30 cellular contexts compared by ENCODE assay signal in the genomic region with DNA sequence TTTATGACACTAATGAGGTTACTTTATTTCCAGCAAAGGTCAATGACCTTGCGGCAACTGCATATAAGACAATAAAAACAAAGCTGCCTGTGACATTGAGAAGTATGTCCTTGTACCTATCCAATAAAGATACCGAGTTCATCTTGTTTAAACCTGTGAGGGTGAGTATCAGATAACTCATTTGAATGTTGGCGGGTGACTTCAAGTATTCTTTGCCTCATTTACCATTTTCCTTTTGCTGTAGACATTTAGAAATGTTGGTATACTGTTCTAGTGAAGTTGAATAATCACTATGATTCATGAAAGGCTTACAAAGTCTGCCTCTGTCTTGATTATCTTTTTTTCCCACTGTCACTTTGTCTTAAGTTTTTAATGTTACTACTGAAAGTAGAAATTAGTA.
"Had no signal": no experiment of that assay in that cellular context is flagged by ENCODE, and none has a peak within 500 bp of the region (broad histone marks: within the 10 kb centered on the region; RNA-seq: fewer than 3 reads in every experiment).

No MANE protein-coding gene starts in this region.

- H3K4me1 ChIP-seq: colonic mucosa, foreskin keratinocyte, heart left ventricle, psoas muscle had no signal

- H3K79me2 ChIP-seq: parathyroid adenoma had no signal

- H3K27ac Mint-ChIP-seq: activated B cell treated with CpG ODN at 0.5 μM for 24 hours; activated naive CD4-positive, alpha-beta T cell treated with anti-CD3 and anti-CD28 coated beads, Interleukin-2, amount 50 U/mL, for 72 hours; mesothelial cell of epicardium; stimulated activated naive B cell treated with anti-CD40 and anti-IgM and Interleukin-4, amounts not matched to agents 10 μg/mL and 1 μg/mL and 100 μg/mL, for 72 hours; T-cell; T-helper 2 cell treated with Interferon-gamma antibody and Interleukin-4, amounts not matched to agents 5 μg/mL and 100 μg/mL, for 36 hours had no signal

- H3K4me1 Mint-ChIP-seq: activated B cell treated with CpG ODN at 0.5 μM for 24 hours; stimulated activated naive B cell treated with anti-CD40 and anti-IgM and Interleukin-4, amounts not matched to agents 10 μg/mL and 1 μg/mL and 100 μg/mL, for 72 hours had no signal

- H3K27me3 Mint-ChIP-seq: activated B cell treated with CpG ODN at 0.5 μM for 24 hours; effector memory CD8-positive, alpha-beta T cell; naive B cell; stimulated activated naive B cell treated with anti-CD40 and anti-IgM and Interleukin-4, amounts not matched to agents 10 μg/mL and 1 μg/mL and 100 μg/mL, for 72 hours; T-cell had no signal

- DNase-seq: activated B cell treated with CpG ODN at 0.5 μM for 24 hours; activated CD4-positive, alpha-beta T cell treated with anti-CD3 and anti-CD28 coated beads, Interleukin-2, amount 50 U/mL, for 4 hours; activated CD8-positive, alpha-beta memory T cell treated with anti-CD3 and anti-CD28 coated beads, Interleukin-2, amount 50 U/mL, for 4 hours; activated naive CD4-positive, alpha-beta T cell; activated T-cell treated with anti-CD3 and anti-CD28 coated beads, Interleukin-2, amount 50 U/mL, for 1 hour; adrenal gland; aorta; body of pancreas; cerebellar nuclear complex; colonic mucosa; effector memory CD8-positive, alpha-beta T cell; foreskin keratinocyte; heart left ventricle; naive B cell; occipital lobe; psoas muscle; sigmoid colon; small intestine; stimulated activated CD4-positive, alpha-beta T cell treated with anti-CD3 and anti-CD28 coated beads, Interleukin-4, amount 100 ng/mL, for 4 hours; stimulated activated CD8-positive, alpha-beta memory T cell treated with anti-CD3 and anti-CD28 coated beads, Interleukin-4, amount 100 ng/mL, for 48 hours; stimulated activated naive B cell treated with anti-CD40 and anti-IgM and Interleukin-4, amounts not matched to agents 10 μg/mL and 1 μg/mL and 100 μg/mL, for 72 hours; T-cell had no signal

- ATAC-seq: activated naive CD4-positive, alpha-beta T cell treated with anti-CD3 and anti-CD28 coated beads, Interleukin-2, amount 50 U/mL, for 72 hours; body of pancreas; effector memory CD8-positive, alpha-beta T cell; foreskin keratinocyte; heart left ventricle; psoas muscle; stimulated activated naive B cell treated with anti-CD40 and anti-IgM and Interleukin-4, amounts not matched to agents 10 μg/mL and 1 μg/mL and 100 μg/mL, for 72 hours; T-cell had no signal

- H2AFZ ChIP-seq: parathyroid adenoma had no signal

- H3K4me3 ChIP-seq: adrenal gland, body of pancreas, cardiac muscle cell, colonic mucosa, esophagus muscularis mucosa, heart left ventricle, psoas muscle, sigmoid colon, tibial nerve had no signal

- H3K9me3 Mint-ChIP-seq: activated B cell treated with CpG ODN at 0.5 μM for 24 hours; activated naive CD4-positive, alpha-beta T cell treated with anti-CD3 and anti-CD28 coated beads, Interleukin-2, amount 50 U/mL, for 72 hours; effector memory CD8-positive, alpha-beta T cell; mesothelial cell of epicardium; naive B cell; neural crest cell; stimulated activated naive B cell treated with anti-CD40 and anti-IgM and Interleukin-4, amounts not matched to agents 10 μg/mL and 1 μg/mL and 100 μg/mL, for 72 hours; T-cell; T-helper 2 cell treated with Interferon-gamma antibody and Interleukin-4, amounts not matched to agents 5 μg/mL and 100 μg/mL, for 36 hours had no signal

- H3K9me3 ChIP-seq: adrenal gland, body of pancreas, colonic mucosa, esophagus muscularis mucosa, heart left ventricle, psoas muscle, sigmoid colon, tibial nerve had no signal

- H3K27ac ChIP-seq: body of pancreas, cardiac muscle cell, colonic mucosa, esophagus muscularis mucosa, foreskin keratinocyte, heart left ventricle, parathyroid adenoma, psoas muscle, sigmoid colon, tibial nerve had no signal

- H3K4me3 Mint-ChIP-seq: activated B cell treated with CpG ODN at 0.5 μM for 24 hours; effector memory CD8-positive, alpha-beta T cell; mesothelial cell of epicardium; naive B cell; neural crest cell; stimulated activated naive B cell treated with anti-CD40 and anti-IgM and Interleukin-4, amounts not matched to agents 10 μg/mL and 1 μg/mL and 100 μg/mL, for 72 hours; T-cell; T-helper 2 cell treated with Interferon-gamma antibody and Interleukin-4, amounts not matched to agents 5 μg/mL and 100 μg/mL, for 36 hours had no signal
